In genomic region chr2:26191316-26192159, GRCh38 we compare ENCODE assay signal across 13 cellular contexts.
"Had no signal": no experiment of that assay in that cellular context is flagged by ENCODE, and none has a peak within 500 bp of the region (broad histone marks: within the 10 kb centered on the region; RNA-seq: fewer than 3 reads in every experiment).

No MANE protein-coding gene starts in this region.

- H3K4me3 ChIP-seq: body of pancreas, ovary, stomach, thoracic aorta had no signal

- H3K27ac Mint-ChIP-seq: activated naive CD4-positive, alpha-beta T cell treated with anti-CD3 and anti-CD28 coated beads, Interleukin-2, amount 50 U/mL, for 24 hours; activated T-helper 2 cell treated with anti-CD3 and anti-CD28 coated beads, Interferon-gamma antibody, Interleukin-2, Interleukin-4, amounts not matched to agents 10 μg/mL and 5 μg/mL and 100 μg/mL, durations not matched to agents 14 hours and 24 hours and 36 hours; T-helper 2 cell treated with Interferon-gamma antibody and Interleukin-4, amounts not matched to agents 5 μg/mL and 100 μg/mL, for 36 hours had no signal

- H3K27me3 Mint-ChIP-seq: activated naive CD4-positive, alpha-beta T cell treated with anti-CD3 and anti-CD28 coated beads, Interleukin-2, amount 50 U/mL, for 24 hours had no signal

- ATAC-seq: body of pancreas had no signal

- H3K27me3 ChIP-seq: body of pancreas, ovary, stomach had no signal

- H3K4me3 Mint-ChIP-seq: activated naive CD4-positive, alpha-beta T cell treated with anti-CD3 and anti-CD28 coated beads, Interleukin-2, amount 50 U/mL, for 24 hours; T-helper 2 cell treated with Interferon-gamma antibody and Interleukin-4, amounts not matched to agents 5 μg/mL and 100 μg/mL, for 36 hours had no signal

- DNase-seq: activated T-cell treated with anti-CD3 and anti-CD28 coated beads for 4 hours; amniotic stem cell; body of pancreas; central memory CD4-positive, alpha-beta T cell; dermis blood vessel endothelial cell; mammary epithelial cell; ovary; stimulated activated CD4-positive, alpha-beta T cell treated with anti-CD3 and anti-CD28 coated beads, Interleukin-4, amount 100 ng/mL, for 1 hour; stomach had no signal

- H3K9me3 Mint-ChIP-seq: activated naive CD4-positive, alpha-beta T cell treated with anti-CD3 and anti-CD28 coated beads, Interleukin-2, amount 50 U/mL, for 24 hours; activated T-helper 2 cell treated with anti-CD3 and anti-CD28 coated beads, Interferon-gamma antibody, Interleukin-2, Interleukin-4, amounts not matched to agents 10 μg/mL and 5 μg/mL and 100 μg/mL, durations not matched to agents 14 hours and 24 hours and 36 hours; T-helper 2 cell treated with Interferon-gamma antibody and Interleukin-4, amounts not matched to agents 5 μg/mL and 100 μg/mL, for 36 hours had no signal

- H3K36me3 ChIP-seq: ovary had no signal
